9 cellular contexts compared by ENCODE assay signal in the genomic region with DNA sequence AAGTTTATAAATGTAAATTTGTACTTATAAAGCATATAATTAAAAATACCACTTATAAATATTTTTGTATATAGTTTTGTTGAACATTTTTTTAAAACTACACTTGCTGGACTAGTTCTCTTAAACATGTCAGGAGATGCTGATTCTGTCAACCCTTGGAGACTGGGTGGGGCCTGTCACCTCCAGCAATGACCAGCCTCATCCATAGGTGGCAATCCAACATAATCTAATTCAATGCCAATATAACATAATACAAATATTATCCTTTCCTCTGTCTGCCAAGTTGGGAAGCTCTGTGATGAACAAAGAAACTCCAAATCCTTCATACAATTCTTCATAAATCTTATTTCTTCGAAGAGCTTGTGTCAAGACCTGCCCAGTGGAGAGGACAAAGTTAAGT.
DNase-seq lines count a peak whose midpoint lies in the region; TF ChIP-seq lines count a peak whose summit lies in the region.
"Had no signal": no experiment of that assay in that cellular context is flagged by ENCODE, and none has a peak within 500 bp of the region (broad histone marks: within the 10 kb centered on the region; RNA-seq: fewer than 3 reads in every experiment).

No MANE protein-coding gene starts in this region.

- H3K4me1 ChIP-seq in ovary (ENCODE audit: insufficient read depth), result peaks cover 3% of the 10 kb centered on the region

- H3K27ac ChIP-seq in 22Rv1 (no peak overlapping the region), ovary (no peak overlapping the region)

- H3K4me3 ChIP-seq in GM06990 (replicated peaks; ENCODE audit: low read depth, low read length) (no peak overlapping the region), ovary (no peak overlapping the region)

- no peak for TF ChIP-seq POLR2A in ovary (IDR thresholded peaks at IDR 0.05)

- H3K27me3 Mint-ChIP-seq in chondrocyte (ENCODE audit: low read depth), result no peaks in the 10 kb centered on the region
- no peaks in the 10 kb centered on the region for H3K27me3 Mint-ChIP-seq in endothelial cell (ENCODE audit: unreplicated experiment)
- H3K27me3 Mint-ChIP-seq: dendritic cell treated with granulocyte-macrophage colony-stimulating factor and Interleukin-4, amounts not matched to agents 40 ng/mL and 50 ng/mL, for 4 days had no signal

- TF ChIP-seq CTCF in 22Rv1 (IDR thresholded peaks at IDR 0.05), result peak; percentile 15
- peak; percentile 31 for TF ChIP-seq CTCF in GM06990 (IDR thresholded peaks at IDR 0.05; ENCODE audit: insufficient read depth, low read length, poor library complexity, severe bottlenecking)
- peak; percentile 70 for TF ChIP-seq CTCF in chondrocyte (IDR thresholded peaks at IDR 0.05)
- TF ChIP-seq CTCF in endothelial cell (IDR thresholded peaks at IDR 0.05; ENCODE audit: unreplicated experiment), result no peak
- TF ChIP-seq CTCF in ovary (IDR thresholded peaks at IDR 0.05), result no peak

- intact Hi-C loops in ovary (cut with DNase I), result no loop called here

- DNase-seq in GM06990 (ENCODE audit: extremely low read depth, insufficient read length) (no peak), NCI-H460 (ENCODE audit: extremely low read depth, low read depth) (peak; percentile 51), chondrocyte (ENCODE audit: low spot score) (no peak), islet precursor cell (no peak), endothelial cell (ENCODE audit: low spot score) (no peak), ovary (no peak), AG20443 (ENCODE audit: low spot score) (no peak)

- TF ChIP-seq EP300 in ovary (IDR thresholded peaks at IDR 0.05), result no peak

- H3K27ac Mint-ChIP-seq in chondrocyte (ENCODE audit: unreplicated experiment), result no peak overlapping the region
- no peak overlapping the region for H3K27ac Mint-ChIP-seq in endothelial cell (ENCODE audit: unreplicated experiment)

- H3K9me3 ChIP-seq in ovary, result no peaks in the 10 kb centered on the region

- H3K4me1 Mint-ChIP-seq in chondrocyte (ENCODE audit: low read depth) (peaks cover 92% of the 10 kb centered on the region), endothelial cell (ENCODE audit: unreplicated experiment) (peaks cover 24% of the 10 kb centered on the region)

- whole genome bisulfite sequencing in ovary, 3 donors, result 57 to 67% (median 59%) methylated on average over 1 of the region's 1 CpG

- H3K4me3 Mint-ChIP-seq in chondrocyte (ENCODE audit: unreplicated experiment), result no peak overlapping the region
- H3K4me3 Mint-ChIP-seq in endothelial cell (ENCODE audit: unreplicated experiment), result no peak overlapping the region
- H3K4me3 Mint-ChIP-seq: dendritic cell treated with granulocyte-macrophage colony-stimulating factor and Interleukin-4, amounts not matched to agents 40 ng/mL and 50 ng/mL, for 4 days had no signal

- H3K27me3 ChIP-seq in GM06990 (replicated peaks; ENCODE audit: control insufficient read depth, insufficient read depth, low read length) (no peaks in the 10 kb centered on the region), ovary (no peaks in the 10 kb centered on the region)

- H3K36me3 Mint-ChIP-seq in chondrocyte (ENCODE audit: low read depth) (peaks cover 18% of the 10 kb centered on the region), endothelial cell (ENCODE audit: low read depth, unreplicated experiment) (peaks cover 15% of the 10 kb centered on the region)

- H3K9me3 Mint-ChIP-seq in chondrocyte (ENCODE audit: low read depth), result no peaks in the 10 kb centered on the region
- no peaks in the 10 kb centered on the region for H3K9me3 Mint-ChIP-seq in endothelial cell (ENCODE audit: unreplicated experiment)
- H3K9me3 Mint-ChIP-seq: dendritic cell treated with granulocyte-macrophage colony-stimulating factor and Interleukin-4, amounts not matched to agents 40 ng/mL and 50 ng/mL, for 4 days had no signal

- H3K36me3 ChIP-seq in GM06990 (ENCODE audit: control insufficient read depth, insufficient read depth, low read length) (no peaks in the 10 kb centered on the region), ovary (no peaks in the 10 kb centered on the region)

Comparison
In these comparisons a context has a peak if more than half of its experiments do, and no peak if none do; other contexts are left out.
1. CTCF ChIP-seq: peak in 22Rv1 (single experiment), GM06990 (single experiment) and chondrocyte (single experiment); none in endothelial cell (single experiment) and ovary (0 of 3).